19 cellular contexts compared by ENCODE assay signal in genomic region chr16:55661842-55662479, GRCh38. TPM values are rescaled to one million over a fixed set of nuclear protein-coding genes. Genes with fewer than 3 reads are reported as not detected.
DNase-seq lines count a peak whose midpoint lies in the region; ATAC-seq and TF ChIP-seq lines count a peak whose summit lies in the region.
"Had no signal": no experiment of that assay in that cellular context is flagged by ENCODE, and none has a peak within 500 bp of the region (broad histone marks: within the 10 kb centered on the region; RNA-seq: fewer than 3 reads in every experiment).

No MANE protein-coding gene starts in this region.

- peaks cover 10% of the 10 kb centered on the region for H3K4me1 ChIP-seq in adipocyte (ENCODE audit: control insufficient read depth, insufficient read depth, low read length)

- H3K4me3 ChIP-seq in adipocyte (ENCODE audit: low read length) = no peak overlapping the region
- H3K4me3 ChIP-seq: ovary had no signal

- no peak overlapping the region for H3K9ac ChIP-seq in adipocyte (ENCODE audit: low read length)

- peaks cover 9% of the 10 kb centered on the region for H3K36me3 Mint-ChIP-seq in type B pancreatic cell
- H3K36me3 Mint-ChIP-seq: activated naive CD8-positive, alpha-beta T cell treated with anti-CD3 and anti-CD28 coated beads for 36 hours; CD8-positive, alpha-beta memory T cell had no signal

- ATAC-seq in left ventricle myocardium superior = peak; percentile 61
- ATAC-seq: stimulated activated naive CD8-positive, alpha-beta T cell treated with anti-CD3 and anti-CD28 coated beads, Interleukin-15, Interleukin-2, amounts not matched to agents 100 U/mL and 50 U/mL, for 24 hours had no signal

- intact Hi-C loops in left ventricle myocardium superior (cut with micrococcal nuclease) = no loop called here

- H3K36me3 ChIP-seq in adipocyte (ENCODE audit: control insufficient read depth, insufficient read depth, low read length, severe bottlenecking) = no peaks in the 10 kb centered on the region
- H3K36me3 ChIP-seq: ovary had no signal

- H3K27me3 Mint-ChIP-seq in type B pancreatic cell = peaks cover 35% of the 10 kb centered on the region

- peak overlapping the region; percentile 28 for H3K4me3 Mint-ChIP-seq in type B pancreatic cell
- H3K4me3 Mint-ChIP-seq: activated CD4-positive, alpha-beta T cell treated with anti-CD3 and anti-CD28 coated beads, Interleukin-2, amount 10 ng/mL, durations not matched to agents 7 days and 5 days; activated naive CD8-positive, alpha-beta T cell treated with anti-CD3 and anti-CD28 coated beads for 36 hours; activated T-cell treated with anti-CD3 and anti-CD28 coated beads, Interleukin-2, amount 50 U/mL, for 24 hours; CD8-positive, alpha-beta memory T cell; endodermal cell had no signal

- no peak for TF ChIP-seq CTCF in type B pancreatic cell (conservative IDR thresholded peaks at IDR 0.05)

- peaks cover 36% of the 10 kb centered on the region for H3K27me3 ChIP-seq in adipocyte (replicated peaks; ENCODE audit: control insufficient read depth, insufficient read depth, low read length)
- H3K27me3 ChIP-seq: ovary had no signal

- peak overlapping the region; percentile 43 for H3K27ac Mint-ChIP-seq in type B pancreatic cell
- H3K27ac Mint-ChIP-seq: activated CD4-positive, alpha-beta T cell treated with anti-CD3 and anti-CD28 coated beads, Interleukin-2, amount 10 ng/mL, durations not matched to agents 7 days and 5 days; activated naive CD8-positive, alpha-beta T cell treated with anti-CD3 and anti-CD28 coated beads for 36 hours; activated T-cell treated with anti-CD3 and anti-CD28 coated beads, Interleukin-2, amount 50 U/mL, for 24 hours; CD8-positive, alpha-beta memory T cell; endodermal cell had no signal

- H3K9me3 ChIP-seq in adipocyte (ENCODE audit: control insufficient read depth, low read length) = no peaks in the 10 kb centered on the region
- H3K9me3 ChIP-seq: ovary had no signal

- peaks cover 43% of the 10 kb centered on the region for H3K4me1 Mint-ChIP-seq in type B pancreatic cell (ENCODE audit: unreplicated experiment)
- H3K4me1 Mint-ChIP-seq: activated CD4-positive, alpha-beta T cell treated with anti-CD3 and anti-CD28 coated beads, Interleukin-2, amount 10 ng/mL, durations not matched to agents 7 days and 5 days; activated naive CD8-positive, alpha-beta T cell treated with anti-CD3 and anti-CD28 coated beads for 36 hours; CD8-positive, alpha-beta memory T cell had no signal

- DNase-seq in NCI-H524 (lab: John Stamatoyannopoulos, UW) = peak; percentile 41 to 50
- DNase-seq in NCI-H524 treated with DMSO at 0.1 percent for 48 hours (lab: John Stamatoyannopoulos, UW) = no peak
- peak; percentile 65 for DNase-seq in adipocyte (ENCODE audit: low read depth)
- DNase-seq in left ventricle myocardium superior = no peak
- DNase-seq in type B pancreatic cell (ENCODE audit: extremely low spot score, unreplicated experiment) = no peak
- no peak for DNase-seq in A172 (ENCODE audit: low spot score)
- no peak for DNase-seq in NCI-H446 (lab: John Stamatoyannopoulos, UW)
- DNase-seq in effector CD4-positive, alpha-beta T cell = no peak
- DNase-seq: activated CD4-positive, alpha-beta T cell treated with anti-CD3 and anti-CD28 coated beads, Interleukin-2, amount 10 ng/mL, durations not matched to agents 7 days and 5 days; activated naive CD8-positive, alpha-beta T cell treated with anti-CD3 and anti-CD28 coated beads for 36 hours; activated T-cell treated with anti-CD3 and anti-CD28 coated beads, Interleukin-2, amount 50 U/mL, for 24 hours; CD8-positive, alpha-beta memory T cell; central memory CD4-positive, alpha-beta T cell; endodermal cell; kidney; ovary; SHP77; small intestine; stimulated activated naive CD8-positive, alpha-beta T cell treated with anti-CD3 and anti-CD28 coated beads, Interleukin-15, Interleukin-2, amounts not matched to agents 100 U/mL and 50 U/mL, for 24 hours had no signal

- peaks cover 8% of the 10 kb centered on the region for H3K9me3 Mint-ChIP-seq in type B pancreatic cell
- H3K9me3 Mint-ChIP-seq: activated CD4-positive, alpha-beta T cell treated with anti-CD3 and anti-CD28 coated beads, Interleukin-2, amount 10 ng/mL, durations not matched to agents 7 days and 5 days; endodermal cell had no signal

RNA-seq across cellular contexts. Expression of gene SLC6A2, which starts 6.2 kb away (rescaled TPM):
- total RNA-seq in left ventricle myocardium superior = not detected
- 5.7 and 12.7 TPM in 2 replicates for total RNA-seq in type B pancreatic cell (ENCODE audit: low replicate concordance)
- 6.4 and 7.4 TPM in 2 replicates for total RNA-seq in A172 (2014; rRNA removed; shearing (Covaris generic))
- total RNA-seq: activated CD4-positive, alpha-beta T cell treated with anti-CD3 and anti-CD28 coated beads, Interleukin-2, amount 10 ng/mL, durations not matched to agents 7 days and 5 days; activated naive CD8-positive, alpha-beta T cell treated with anti-CD3 and anti-CD28 coated beads for 36 hours; CD8-positive, alpha-beta memory T cell had no signal

Comparison
In these comparisons a context has a peak if more than half of its experiments do, and no peak if none do; other contexts are left out.
1. DNase-seq: peak in NCI-H524 (2 of 2) and adipocyte (single experiment); none in NCI-H524 treated with DMSO at 0.1 percent for 48 hours (single experiment), left ventricle myocardium superior (single experiment), type B pancreatic cell (single experiment), A172 (single experiment), NCI-H446 (0 of 2) and effector CD4-positive, alpha-beta T cell (single experiment).